ENCODE assay signal across 22 cellular contexts in genomic region chr7:40644454-40645188, GRCh38.
DNase-seq lines count a peak whose midpoint lies in the region; ATAC-seq and TF ChIP-seq lines count a peak whose summit lies in the region.
"Had no signal": no experiment of that assay in that cellular context is flagged by ENCODE, and none has a peak within 500 bp of the region (broad histone marks: within the 10 kb centered on the region; RNA-seq: fewer than 3 reads in every experiment).

No MANE protein-coding gene starts in this region.

- ATAC-seq in Right ventricle myocardium superior (ENCODE audit: poor library complexity): no peak
- ATAC-seq in stimulated activated effector memory CD8-positive, alpha-beta T cell treated with anti-CD3 and anti-CD28 coated beads, Interleukin-12 subunit alpha, Interleukin-12 subunit beta, amount 100 ng/mL, for 72 hours: peak; percentile 11
- no peak for ATAC-seq in GM19328 (IDR thresholded peaks at IDR 0.05; ENCODE audit: unreplicated experiment)
- no peak for ATAC-seq in stimulated activated memory B cell treated with anti-CD40 and anti-IgM and Interleukin-4, amounts not matched to agents 10 μg/mL and 1 μg/mL and 100 μg/mL, for 72 hours
- ATAC-seq: body of pancreas had no signal

- TF ChIP-seq CTCF in cardiac muscle cell (IDR thresholded peaks at IDR 0.05; ENCODE audit: low read depth, low read length): no peak

- H3K27me3 ChIP-seq in cardiac muscle cell: no peaks in the 10 kb centered on the region
- H3K27me3 ChIP-seq: body of pancreas, esophagus muscularis mucosa, heart left ventricle, neural progenitor cell, right atrium auricular region, tibial artery had no signal

- peaks cover 5% of the 10 kb centered on the region for H3K4me1 Mint-ChIP-seq in activated naive CD8-positive, alpha-beta T cell (ENCODE audit: low read depth)
- H3K4me1 Mint-ChIP-seq in stimulated activated effector memory CD8-positive, alpha-beta T cell treated with anti-CD3 and anti-CD28 coated beads, Interleukin-12 subunit alpha, Interleukin-12 subunit beta, amount 100 ng/mL, for 72 hours: peaks cover 5% of the 10 kb centered on the region
- H3K4me1 Mint-ChIP-seq in stimulated activated memory B cell treated with anti-CD40 and anti-IgM and Interleukin-4, amounts not matched to agents 10 μg/mL and 1 μg/mL and 100 μg/mL, for 72 hours: no peaks in the 10 kb centered on the region

- intact Hi-C loops in Right ventricle myocardium superior (cut with DNase I): no loop called here

- no peak overlapping the region for H3K27ac Mint-ChIP-seq in activated naive CD8-positive, alpha-beta T cell
- H3K27ac Mint-ChIP-seq in stimulated activated effector memory CD8-positive, alpha-beta T cell treated with anti-CD3 and anti-CD28 coated beads, Interleukin-12 subunit alpha, Interleukin-12 subunit beta, amount 100 ng/mL, for 72 hours: no peak overlapping the region
- no peak overlapping the region for H3K27ac Mint-ChIP-seq in stimulated activated memory B cell treated with anti-CD40 and anti-IgM and Interleukin-4, amounts not matched to agents 10 μg/mL and 1 μg/mL and 100 μg/mL, for 72 hours
- H3K27ac Mint-ChIP-seq: activated T-helper 2 cell treated with anti-CD3 and anti-CD28 coated beads, Interferon-gamma antibody, Interleukin-2, Interleukin-4, amounts not matched to agents 10 μg/mL and 5 μg/mL and 100 μg/mL, durations not matched to agents 14 hours and 24 hours and 36 hours; dendritic cell treated with granulocyte-macrophage colony-stimulating factor and Interleukin-4, amounts not matched to agents 40 ng/mL and 50 ng/mL, for 4 days; neural progenitor cell had no signal

- H3K27ac ChIP-seq in cardiac muscle cell: no peak overlapping the region
- H3K27ac ChIP-seq: body of pancreas, esophagus muscularis mucosa, heart left ventricle, HL-60, neural progenitor cell, right atrium auricular region, tibial artery had no signal

- DNase-seq in cardiac muscle cell (ENCODE audit: low read depth in 1 of 2, low spot score in 1 of 2) (peak; percentile 17 to 19), Right ventricle myocardium superior (no peak), NCI-H524 (lab: John Stamatoyannopoulos, UW) (peak; percentile 32 to 80), cerebellar cortex (ENCODE audit: low spot score) (no peak)
- DNase-seq in stimulated activated effector memory CD8-positive, alpha-beta T cell treated with anti-CD3 and anti-CD28 coated beads, Interleukin-12 subunit alpha, Interleukin-12 subunit beta, amount 100 ng/mL, for 72 hours (ENCODE audit: low spot score in 2 of 2): no peak
- DNase-seq: body of pancreas; DMS79 treated with DMSO at 0.1 percent for 48 hours; heart left ventricle; kidney; mesendoderm; NCI-H1436 treated with DMSO at 0.1 percent for 48 hours; stimulated activated CD4-positive, alpha-beta T cell treated with anti-CD3 and anti-CD28 coated beads, Interleukin-2, amount 100 ng/mL, for 24 hours; tibial artery had no signal

- H3K4me3 Mint-ChIP-seq in activated naive CD8-positive, alpha-beta T cell: peak overlapping the region; percentile 48
- no peak overlapping the region for H3K4me3 Mint-ChIP-seq in stimulated activated effector memory CD8-positive, alpha-beta T cell treated with anti-CD3 and anti-CD28 coated beads, Interleukin-12 subunit alpha, Interleukin-12 subunit beta, amount 100 ng/mL, for 72 hours
- no peak overlapping the region for H3K4me3 Mint-ChIP-seq in stimulated activated memory B cell treated with anti-CD40 and anti-IgM and Interleukin-4, amounts not matched to agents 10 μg/mL and 1 μg/mL and 100 μg/mL, for 72 hours
- H3K4me3 Mint-ChIP-seq: dendritic cell treated with granulocyte-macrophage colony-stimulating factor and Interleukin-4, amounts not matched to agents 40 ng/mL and 50 ng/mL, for 4 days; neural progenitor cell had no signal

- H3K4me3 ChIP-seq in cardiac muscle cell: no peak overlapping the region
- H3K4me3 ChIP-seq: body of pancreas, esophagus muscularis mucosa, heart left ventricle, neural progenitor cell, right atrium auricular region, tibial artery had no signal

- H3K27me3 Mint-ChIP-seq in activated naive CD8-positive, alpha-beta T cell: peaks cover 1% of the 10 kb centered on the region
- H3K27me3 Mint-ChIP-seq in stimulated activated memory B cell treated with anti-CD40 and anti-IgM and Interleukin-4, amounts not matched to agents 10 μg/mL and 1 μg/mL and 100 μg/mL, for 72 hours: no peaks in the 10 kb centered on the region

- no peaks in the 10 kb centered on the region for H3K36me3 Mint-ChIP-seq in activated naive CD8-positive, alpha-beta T cell
- no peaks in the 10 kb centered on the region for H3K36me3 Mint-ChIP-seq in stimulated activated effector memory CD8-positive, alpha-beta T cell treated with anti-CD3 and anti-CD28 coated beads, Interleukin-12 subunit alpha, Interleukin-12 subunit beta, amount 100 ng/mL, for 72 hours
- no peaks in the 10 kb centered on the region for H3K36me3 Mint-ChIP-seq in stimulated activated memory B cell treated with anti-CD40 and anti-IgM and Interleukin-4, amounts not matched to agents 10 μg/mL and 1 μg/mL and 100 μg/mL, for 72 hours
- H3K36me3 Mint-ChIP-seq: neural progenitor cell had no signal

- no peaks in the 10 kb centered on the region for H3K4me1 ChIP-seq in cardiac muscle cell (ENCODE audit: low read depth)
- H3K4me1 ChIP-seq: body of pancreas, heart left ventricle, right atrium auricular region had no signal

- H3K36me3 ChIP-seq in cardiac muscle cell: no peaks in the 10 kb centered on the region
- H3K36me3 ChIP-seq: esophagus muscularis mucosa, heart left ventricle, neural progenitor cell, right atrium auricular region, tibial artery had no signal

- no peaks in the 10 kb centered on the region for H3K9me3 Mint-ChIP-seq in activated naive CD8-positive, alpha-beta T cell (ENCODE audit: low read depth)
- peaks cover 20% of the 10 kb centered on the region for H3K9me3 Mint-ChIP-seq in stimulated activated effector memory CD8-positive, alpha-beta T cell treated with anti-CD3 and anti-CD28 coated beads, Interleukin-12 subunit alpha, Interleukin-12 subunit beta, amount 100 ng/mL, for 72 hours
- H3K9me3 Mint-ChIP-seq in stimulated activated memory B cell treated with anti-CD40 and anti-IgM and Interleukin-4, amounts not matched to agents 10 μg/mL and 1 μg/mL and 100 μg/mL, for 72 hours: no peaks in the 10 kb centered on the region
- H3K9me3 Mint-ChIP-seq: activated T-helper 2 cell treated with anti-CD3 and anti-CD28 coated beads, Interferon-gamma antibody, Interleukin-2, Interleukin-4, amounts not matched to agents 10 μg/mL and 5 μg/mL and 100 μg/mL, durations not matched to agents 14 hours and 24 hours and 36 hours; dendritic cell treated with granulocyte-macrophage colony-stimulating factor and Interleukin-4, amounts not matched to agents 40 ng/mL and 50 ng/mL, for 4 days; neural progenitor cell had no signal

- H3K9me3 ChIP-seq in cardiac muscle cell (ENCODE audit: low read depth): no peaks in the 10 kb centered on the region
- H3K9me3 ChIP-seq: body of pancreas, esophagus muscularis mucosa, heart left ventricle, right atrium auricular region, tibial artery had no signal

Comparison
In these comparisons a context has a peak if more than half of its experiments do, and no peak if none do; other contexts are left out.
1. DNase-seq: peak in cardiac muscle cell (2 of 2) and NCI-H524 (2 of 2); none in Right ventricle myocardium superior (single experiment), stimulated activated effector memory CD8-positive, alpha-beta T cell treated with anti-CD3 and anti-CD28 coated beads, Interleukin-12 subunit alpha, Interleukin-12 subunit beta, amount 100 ng/mL, for 72 hours (0 of 2) and cerebellar cortex (single experiment).